In genomic region chr10:99788598-99789259, GRCh38 we compare ENCODE assay signal across 16 cellular contexts. TPM values are rescaled to one million over a fixed set of nuclear protein-coding genes. Genes with fewer than 3 reads are reported as not detected.
A peak's percentile ranks its signal among the peaks of the same experiment; 100 is the strongest.
DNase-seq lines count a peak whose midpoint lies in the region; ATAC-seq and TF ChIP-seq lines count a peak whose summit lies in the region.
"Had no signal": no experiment of that assay in that cellular context is flagged by ENCODE, and none has a peak within 500 bp of the region (broad histone marks: within the 10 kb centered on the region; RNA-seq: fewer than 3 reads in every experiment).

No MANE protein-coding gene starts in this region.

- peak; percentile 68 for DNase-seq in HFFc6
- DNase-seq in dorsolateral prefrontal cortex, result peak in 2 of 10 donors; percentile 22 to 39
- no peak for DNase-seq in suprapubic skin (ENCODE audit: low spot score in 2 of 2)
- DNase-seq in stimulated activated CD4-positive, alpha-beta T cell treated with anti-CD3 and anti-CD28 coated beads, Interleukin-2, amount 100 ng/mL, for 48 hours, result no peak
- DNase-seq in NCI-H526 (lab: John Stamatoyannopoulos, UW), result no peak
- DNase-seq in NCI-H345 (lab: John Stamatoyannopoulos, UW), result no peak
- DNase-seq: activated CD4-positive, CD25-positive, alpha-beta regulatory T cell treated with anti-CD3 and anti-CD28 coated beads, Interleukin-2, amount 50 U/mL, for 72 hours; activated naive CD4-positive, alpha-beta T cell treated with anti-CD3 and anti-CD28 coated beads, Interleukin-2, amount 10 ng/mL, durations not matched to agents 7 days and 5 days; naive thymus-derived CD4-positive, alpha-beta T cell; NCI-H187; stimulated activated CD4-positive, alpha-beta T cell treated with anti-CD3 and anti-CD28 coated beads, Interleukin-4, amount 100 ng/mL, for 4 hours had no signal

- TF ChIP-seq RAD21 in liver (IDR thresholded peaks at IDR 0.05), result peak; percentile 49 to 61

- H3K4me1 ChIP-seq in liver (ENCODE audit: control insufficient read depth in 4 of 4, insufficient read depth in 4 of 4, low read length in 3 of 4), result peaks cover 1 to 41% (median 24%) of the 10 kb centered on the region in 4 donors
- peaks cover 12% of the 10 kb centered on the region for H3K4me1 ChIP-seq in suprapubic skin

- H3K27me3 ChIP-seq in dorsolateral prefrontal cortex (no peaks in the 10 kb centered on the region), liver (ENCODE audit: control insufficient read depth in 4 of 4, insufficient read depth in 4 of 4, low read length in 3 of 4) (no peaks in the 10 kb centered on the region), suprapubic skin (no peaks in the 10 kb centered on the region)

- H3K9ac ChIP-seq in liver (ENCODE audit: low read depth in 1 of 2, low read length in 2 of 2), result peak overlapping the region in 1 of 2 donors; percentile 12

- peak overlapping the region; percentile 91 for H3K27ac Mint-ChIP-seq in HFFc6
- H3K27ac Mint-ChIP-seq: activated naive CD4-positive, alpha-beta T cell treated with anti-CD3 and anti-CD28 coated beads, Interleukin-2, amount 10 ng/mL, durations not matched to agents 7 days and 5 days; naive thymus-derived CD4-positive, alpha-beta T cell had no signal

- H3K4me3 Mint-ChIP-seq in HFFc6, result peak overlapping the region; percentile 61
- H3K4me3 Mint-ChIP-seq: activated naive CD4-positive, alpha-beta T cell treated with anti-CD3 and anti-CD28 coated beads, Interleukin-2, amount 10 ng/mL, durations not matched to agents 7 days and 5 days; naive thymus-derived CD4-positive, alpha-beta T cell had no signal

- H3K9me3 ChIP-seq in liver (ENCODE audit: control insufficient read depth in 4 of 4, low read length in 3 of 4) (no peaks in the 10 kb centered on the region), suprapubic skin (no peaks in the 10 kb centered on the region)

- 49% methylated on average over 6 of the region's 6 CpGs for whole genome bisulfite sequencing in liver
- WGBS in suprapubic skin, result 42% methylated on average over 6 of the region's 6 CpGs

- peak overlapping the region in 52 of 59 donors; percentile 3 to 81 (median 55) for H3K27ac ChIP-seq in dorsolateral prefrontal cortex
- peak overlapping the region; percentile 32 to 78 for H3K27ac ChIP-seq in liver (ENCODE audit: low read depth in 1 of 2, low read length in 2 of 2)
- peak overlapping the region; percentile 50 for H3K27ac ChIP-seq in suprapubic skin
- H3K27ac ChIP-seq: epithelial cell of prostate, HL-60, RWPE1 had no signal

- H3K27me3 Mint-ChIP-seq in HFFc6 (ENCODE audit: insufficient read depth), result no peaks in the 10 kb centered on the region
- H3K27me3 Mint-ChIP-seq: activated naive CD4-positive, alpha-beta T cell treated with anti-CD3 and anti-CD28 coated beads, Interleukin-2, amount 10 ng/mL, durations not matched to agents 7 days and 5 days; naive thymus-derived CD4-positive, alpha-beta T cell had no signal

- H3K36me3 Mint-ChIP-seq in HFFc6 (ENCODE audit: low read depth), result no peaks in the 10 kb centered on the region; the same call in 1 of the 2 replicates
- H3K36me3 Mint-ChIP-seq: activated naive CD4-positive, alpha-beta T cell treated with anti-CD3 and anti-CD28 coated beads, Interleukin-2, amount 10 ng/mL, durations not matched to agents 7 days and 5 days had no signal

- H3K36me3 ChIP-seq in liver (ENCODE audit: control insufficient read depth in 4 of 4, insufficient read depth in 3 of 4, low read depth in 1 of 4, low read length in 3 of 4) (peaks cover 2 to 37% (median 27%) of the 10 kb centered on the region in 4 donors), suprapubic skin (no peaks in the 10 kb centered on the region)

- TF ChIP-seq CTCF in HFFc6 (IDR thresholded peaks at IDR 0.05), result no peak
- no peak for TF ChIP-seq CTCF in dorsolateral prefrontal cortex (IDR thresholded peaks at IDR 0.05 in 54 of 56, conservative IDR thresholded peaks at IDR 0.05 in 2 of 56; ENCODE audit: low read depth in 1 of 56, partially characterized antibody in 56 of 56)
- no peak for TF ChIP-seq CTCF in liver (IDR thresholded peaks at IDR 0.05; ENCODE audit: low read depth, low read length, missing input control)
- TF ChIP-seq CTCF in suprapubic skin (IDR thresholded peaks at IDR 0.05), result no peak

- no peak for TF ChIP-seq EP300 in suprapubic skin (IDR thresholded peaks at IDR 0.05)

- no peaks in the 10 kb centered on the region for H3K9me3 Mint-ChIP-seq in HFFc6
- H3K9me3 Mint-ChIP-seq: activated naive CD4-positive, alpha-beta T cell treated with anti-CD3 and anti-CD28 coated beads, Interleukin-2, amount 10 ng/mL, durations not matched to agents 7 days and 5 days; naive thymus-derived CD4-positive, alpha-beta T cell had no signal

- peaks cover 46% of the 10 kb centered on the region for H3K4me1 Mint-ChIP-seq in HFFc6 (ENCODE audit: low read depth)
- H3K4me1 Mint-ChIP-seq: activated naive CD4-positive, alpha-beta T cell treated with anti-CD3 and anti-CD28 coated beads, Interleukin-2, amount 10 ng/mL, durations not matched to agents 7 days and 5 days; naive thymus-derived CD4-positive, alpha-beta T cell had no signal

- TF ChIP-seq POLR2A in suprapubic skin (IDR thresholded peaks at IDR 0.05), result no peak

- H3K4me3 ChIP-seq in dorsolateral prefrontal cortex, result no peak overlapping the region
- H3K4me3 ChIP-seq in liver (ENCODE audit: low read depth in 1 of 3, low read length in 3 of 3), result peak overlapping the region in 2 of 3 donors; percentile 40 to 43
- H3K4me3 ChIP-seq in suprapubic skin, result no peak overlapping the region

- intact Hi-C loops in dorsolateral prefrontal cortex (cut with DNase I), result loop anchor here in 1 of 2 donors (1.0 kb wide), 1 partner anchor 22 kb away; no protein-coding TSS in a partner anchor

- ATAC-seq in GM18867 (IDR thresholded peaks at IDR 0.05; ENCODE audit: unreplicated experiment), result no peak
- ATAC-seq: naive thymus-derived CD4-positive, alpha-beta T cell had no signal

TF ChIP-seq in liver, 16 proteins besides CTCF, POLR2A, EP300 and RAD21 (continues in another document):
- TF ChIP-seq RXRA (IDR thresholded peaks at IDR 0.05), result peak; percentile 85 to 87
- TF ChIP-seq NR2F2 (IDR thresholded peaks at IDR 0.05), result no peak
- TF ChIP-seq TAF1 (conservative IDR thresholded peaks at IDR 0.05), result peak; percentile 29
- peak; percentile 79 for TF ChIP-seq REST (IDR thresholded peaks at IDR 0.05)
- peak; percentile 33 to 79 for TF ChIP-seq EGR1 (IDR thresholded peaks at IDR 0.05; ENCODE audit: low read depth in 2 of 2)
- TF ChIP-seq JUND (IDR thresholded peaks at IDR 0.05), result peak; percentile 85 to 86
- peak; percentile 82 for TF ChIP-seq ATF3 (IDR thresholded peaks at IDR 0.05)
- TF ChIP-seq MAX (IDR thresholded peaks at IDR 0.05), result peak; percentile 75
- TF ChIP-seq HNF4A (conservative IDR thresholded peaks at IDR 0.05), result peak; percentile 81 to 85
- TF ChIP-seq FOXA2 (IDR thresholded peaks at IDR 0.05), result peak; percentile 21
- peak; percentile 87 for TF ChIP-seq SP1 (IDR thresholded peaks at IDR 0.05)
- peak; percentile 66 for TF ChIP-seq YY1 (IDR thresholded peaks at IDR 0.05)

RNA-seq across cellular contexts. Expression of gene ABCC2, which starts 6.3 kb away (rescaled TPM):
- total RNA-seq in HFFc6 (2021; fragmentation: NEBNext Ultra II Directional; extraction: Animal tissue kit (Norgen Biotek cat#: 25700)), result 1 to 10 TPM in 4 of 6 experiments, under 1 TPM in 2; 0.43 to 1.7 (median 1.1) TPM
- total RNA-seq in dorsolateral prefrontal cortex, result 1 to 10 TPM in 71 of 120 experiments, under 1 TPM in 49; 0.23 to 4.4 (median 1.1) TPM
- total RNA-seq in liver, result 100 to 1,000 TPM in 1 of 2 donors, 10 to 100 TPM in 1; 45.6 to 234 TPM
- polyA plus RNA-seq in liver, result 10 to 100 TPM; 67.7 to 72.5 TPM
- 1 to 10 TPM; 1.4 to 4.4 (median 2.7) TPM for total RNA-seq in suprapubic skin

RNA-seq across cellular contexts. Expression of gene CUTC, which starts 56.7 kb away (rescaled TPM):
- 10 to 100 TPM; 11.2 to 15.2 (median 12.4) TPM for total RNA-seq in HFFc6 (2021; fragmentation: NEBNext Ultra II Directional; extraction: Animal tissue kit (Norgen Biotek cat#: 25700))
- total RNA-seq in dorsolateral prefrontal cortex (10 to 100 TPM; 10.9 to 32.6 (median 17.0) TPM), liver (10 to 100 TPM; 10.3 to 19.6 TPM), suprapubic skin (10 to 100 TPM; 10.3 to 27.4 (median 15.1) TPM)
- 10 to 100 TPM; 15.0 to 23.4 TPM for polyA plus RNA-seq in liver

RNA-seq across cellular contexts. Expression of gene COX15, which starts 56.8 kb away (rescaled TPM):
- total RNA-seq in HFFc6 (2021; fragmentation: NEBNext Ultra II Directional; extraction: Animal tissue kit (Norgen Biotek cat#: 25700)), result 10 to 100 TPM; 36.7 to 42.1 (median 38.7) TPM
- total RNA-seq in dorsolateral prefrontal cortex (10 to 100 TPM; 27.2 to 59.3 (median 40.6) TPM), liver (10 to 100 TPM; 22.6 to 25.2 TPM), suprapubic skin (10 to 100 TPM; 20.2 to 30.1 (median 25.6) TPM)
- polyA plus RNA-seq in liver, result 10 to 100 TPM; 13.4 to 19.0 TPM

Comparison
In these comparisons a context has a peak if more than half of its experiments do, and no peak if none do; other contexts are left out.
1. H3K4me3 ChIP-seq: peak in liver (2 of 3); none in dorsolateral prefrontal cortex (0 of 59) and suprapubic skin (single experiment).
2. RNA of gene ABCC2, which starts 6.3 kb away (total RNA-seq): 45.6 to 234 TPM in liver; 1.4 to 4.4 TPM in suprapubic skin, 0.23 to 4.4 TPM in dorsolateral prefrontal cortex and 0.43 to 1.7 TPM in HFFc6; every median in the first group is over 4 times any median in the second.
3. Peak in every context shown above with its lines, with median percentiles within 50 percentile points of each other: H3K27ac ChIP-seq.